ENCODE assay signal across 1 cellular context in the genomic region with DNA sequence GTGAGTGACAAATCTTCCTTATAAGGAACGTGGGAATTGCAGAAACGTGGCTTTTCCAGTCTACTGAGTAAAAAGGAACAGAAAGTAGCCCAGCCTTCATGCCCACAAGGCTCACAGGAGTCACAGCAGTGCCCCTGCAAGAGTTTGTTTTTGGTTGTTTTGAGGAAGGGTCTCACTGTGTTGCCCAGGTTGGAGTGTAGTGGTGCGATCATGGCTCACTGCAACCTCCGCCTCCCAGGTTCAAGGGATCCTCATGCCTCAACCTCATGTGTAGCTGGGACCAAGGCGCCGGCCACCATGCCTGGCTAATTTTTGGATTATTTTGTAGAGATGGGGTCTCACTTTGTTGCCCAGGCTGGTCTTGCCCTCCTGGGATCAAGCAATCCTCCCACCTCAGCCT.
TF ChIP-seq lines count a peak whose summit lies in the region.

No MANE protein-coding gene starts in this region.

TF ChIP-seq in GM12878, 131 proteins besides CTCF, POLR2A, EP300 and RAD21:
- TF ChIP-seq SPI1 (IDR thresholded peaks at IDR 0.05; ENCODE audit: borderline replicate concordance, insufficient read depth, low read depth, low read length) (peak; percentile 31; the same call in 1 of the 2 replicates), MTA3 (IDR thresholded peaks at IDR 0.05; ENCODE audit: borderline replicate concordance, low read length) (no peak)
